Comparison of ENCODE assay signal across 8 cellular contexts in the genomic region with DNA sequence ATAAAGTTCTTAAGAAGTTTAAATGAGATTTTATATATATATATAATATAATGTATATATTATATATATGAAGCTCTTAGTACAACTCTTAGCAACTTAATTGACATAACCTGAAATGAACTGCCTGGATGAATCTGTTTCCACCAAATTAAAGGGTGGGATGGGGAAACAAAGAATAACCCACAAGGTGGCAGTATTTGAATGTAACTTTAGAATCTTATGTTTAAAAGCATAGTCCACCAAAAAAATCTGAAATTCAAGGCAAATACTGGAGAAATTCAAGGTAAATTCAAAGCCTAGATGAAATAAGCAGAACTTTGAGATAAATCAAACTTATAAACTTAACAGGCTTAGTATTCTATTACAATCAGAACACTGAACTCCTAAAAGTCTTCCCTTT. TPM values are rescaled to one million over a fixed set of nuclear protein-coding genes. Genes with fewer than 3 reads are reported as not detected.
DNase-seq lines count a peak whose midpoint lies in the region; ATAC-seq and TF ChIP-seq lines count a peak whose summit lies in the region.

No MANE protein-coding gene starts in this region.

- H3K27ac ChIP-seq in right atrium auricular region (no peak overlapping the region), dorsolateral prefrontal cortex (no peak overlapping the region)

- H3K4me3 Mint-ChIP-seq in progenitor cell of endocrine pancreas (ENCODE audit: low read depth), result no peak overlapping the region

- peak; percentile 16 to 64 for TF ChIP-seq CTCF in right atrium auricular region (IDR thresholded peaks at IDR 0.05)
- TF ChIP-seq CTCF in dorsolateral prefrontal cortex (IDR thresholded peaks at IDR 0.05 in 54 of 56, conservative IDR thresholded peaks at IDR 0.05 in 2 of 56; ENCODE audit: low read depth in 1 of 56, partially characterized antibody in 56 of 56), result peak; percentile 41 to 76 (median 60)
- TF ChIP-seq CTCF in progenitor cell of endocrine pancreas (IDR thresholded peaks at IDR 0.05; ENCODE audit: unreplicated experiment), result peak; percentile 68

- no peaks in the 10 kb centered on the region for H3K9me3 ChIP-seq in right atrium auricular region

- H3K36me3 Mint-ChIP-seq in progenitor cell of endocrine pancreas (ENCODE audit: insufficient read depth), result no peaks in the 10 kb centered on the region

- H3K4me3 ChIP-seq in right atrium auricular region (no peak overlapping the region), dorsolateral prefrontal cortex (no peak overlapping the region)

- no peaks in the 10 kb centered on the region for H3K27me3 Mint-ChIP-seq in progenitor cell of endocrine pancreas

- no peaks in the 10 kb centered on the region for H3K36me3 ChIP-seq in right atrium auricular region

- no peak overlapping the region for H3K27ac Mint-ChIP-seq in progenitor cell of endocrine pancreas

- no peaks in the 10 kb centered on the region for H3K9me3 Mint-ChIP-seq in progenitor cell of endocrine pancreas (ENCODE audit: low read depth)

- H3K4me1 Mint-ChIP-seq in progenitor cell of endocrine pancreas (ENCODE audit: low read depth), result peaks cover 8% of the 10 kb centered on the region

- DNase-seq in right atrium auricular region (ENCODE audit: low spot score) (no peak), left cardiac atrium (no peak), NCI-H69 (lab: John Stamatoyannopoulos, UW) (peak; percentile 67), dorsolateral prefrontal cortex (no peak), progenitor cell of endocrine pancreas (ENCODE audit: low spot score, unreplicated experiment) (no peak), sciatic nerve (ENCODE audit: low spot score) (no peak)

- ATAC-seq in left cardiac atrium (no peak), HG03095 (IDR thresholded peaks at IDR 0.05; ENCODE audit: unreplicated experiment) (no peak), GM21717 (IDR thresholded peaks at IDR 0.05; ENCODE audit: unreplicated experiment) (no peak), sciatic nerve (no peak)

- peaks cover 0 to 10% of the 10 kb centered on the region in 2 donors for H3K4me1 ChIP-seq in right atrium auricular region

- H3K27me3 ChIP-seq in right atrium auricular region (no peaks in the 10 kb centered on the region), dorsolateral prefrontal cortex (no peaks in the 10 kb centered on the region)

- intact Hi-C loops in left cardiac atrium (cut with DNase I), result loop anchor here in 1 of 2 donors (1.0 kb wide), 1 partner anchor 804 kb away; no protein-coding TSS in a partner anchor
- intact Hi-C loops in dorsolateral prefrontal cortex (cut with DNase I), result loop anchor here in 1 of 2 donors (5.0 to 10.0 kb wide), 2 partner anchors 805 to 963 kb away; no protein-coding TSS in a partner anchor
- intact Hi-C loops in sciatic nerve (cut with DNase I), result no loop called here

RNA-seq across cellular contexts. Expression of a gene that starts 4.4 kb away (rescaled TPM):
- total RNA-seq in right atrium auricular region, result 10 to 100 TPM; 24.8 TPM
- 10 to 100 TPM; 22.3 to 31.8 TPM for total RNA-seq in left cardiac atrium
- total RNA-seq in dorsolateral prefrontal cortex, result 10 to 100 TPM; 24.8 to 47.0 (median 36.3) TPM
- 34.8 and 36.7 TPM in 2 replicates for total RNA-seq in progenitor cell of endocrine pancreas
- total RNA-seq in sciatic nerve, result 38.2 TPM
